ENCODE assay signal across 29 cellular contexts in the genomic region with DNA sequence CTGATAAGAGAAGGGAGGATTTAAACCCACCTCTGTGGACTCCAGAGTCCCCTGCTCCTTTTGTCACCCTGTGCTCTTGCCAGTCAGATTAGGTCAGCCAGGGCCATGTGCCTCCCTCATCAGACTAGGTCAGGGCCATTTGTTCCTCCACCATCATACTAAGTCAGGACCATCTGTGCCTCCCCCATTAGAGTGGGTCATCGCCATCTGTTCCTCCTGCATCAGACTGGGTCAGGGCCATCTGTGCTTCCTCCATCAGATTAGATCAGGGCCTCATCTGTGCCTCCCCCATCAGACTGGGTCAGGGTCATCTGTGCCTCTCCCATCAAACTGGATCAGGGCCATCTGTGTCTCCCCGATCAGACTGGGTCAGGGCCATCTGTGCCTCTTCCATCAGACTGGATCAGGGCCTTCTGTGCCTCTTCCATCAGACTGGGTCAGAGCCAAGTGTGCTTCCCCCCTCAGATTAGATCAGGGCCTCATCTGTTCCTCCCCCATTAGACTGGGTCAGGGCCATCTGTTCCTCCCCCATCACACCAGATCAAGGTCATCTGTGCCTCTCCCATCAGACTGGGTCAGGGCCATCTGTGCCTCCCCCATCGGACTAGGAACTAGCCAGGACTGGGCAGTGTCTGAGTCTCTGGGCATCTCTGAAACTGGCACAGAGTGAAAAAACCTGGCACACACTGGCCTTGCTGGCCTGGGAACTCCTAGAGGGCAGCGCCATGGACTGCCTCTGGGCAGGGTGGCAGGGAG. TPM values are rescaled to one million over a fixed set of nuclear protein-coding genes. Genes with fewer than 3 reads are reported as not detected.
"Had no signal": no experiment of that assay in that cellular context is flagged by ENCODE, and none has a peak within 500 bp of the region (broad histone marks: within the 10 kb centered on the region; RNA-seq: fewer than 3 reads in every experiment).

No MANE protein-coding gene starts in this region.

- H3K27me3 ChIP-seq: cardiac muscle cell had no signal

- H3K4me1 ChIP-seq: adrenal gland, left lung, lower lobe of right lung, prostate gland, spleen had no signal

- H3K36me3 Mint-ChIP-seq: activated naive CD8-positive, alpha-beta T cell treated with anti-CD3 and anti-CD28 coated beads for 36 hours; brain; naive thymus-derived CD8-positive, alpha-beta T cell had no signal

- H3K27ac Mint-ChIP-seq: activated B cell treated with CpG ODN at 0.5 μM for 24 hours; activated naive CD8-positive, alpha-beta T cell treated with anti-CD3 and anti-CD28 coated beads for 36 hours; activated T-cell treated with anti-CD3 and anti-CD28 coated beads, Interleukin-2, amount 50 U/mL, for 72 hours; T-helper 2 cell treated with Interferon-gamma antibody and Interleukin-4, amounts not matched to agents 5 μg/mL and 100 μg/mL, for 36 hours had no signal

- H3K36me3 ChIP-seq: adrenal gland, cardiac muscle cell, heart right ventricle, left lung, lower lobe of right lung, prostate gland, spleen, suprapubic skin, tibial artery had no signal

- DNase-seq: activated B cell treated with CpG ODN at 0.5 μM for 24 hours; activated CD4-positive, alpha-beta T cell treated with anti-CD3 and anti-CD28 coated beads, Interleukin-2, amount 50 U/mL, for 1 hour; activated naive CD4-positive, alpha-beta T cell; activated naive CD8-positive, alpha-beta T cell treated with anti-CD3 and anti-CD28 coated beads for 36 hours; activated T-cell treated with anti-CD3 and anti-CD28 coated beads for 4 hours; activated T-cell treated with anti-CD3 and anti-CD28 coated beads, Interleukin-2, amount 50 U/mL, for 72 hours; adrenal gland; heart right ventricle; kidney glomerular epithelial cell; mesenchymal stem cell; naive thymus-derived CD8-positive, alpha-beta T cell; retina; spleen; stimulated activated naive CD4-positive, alpha-beta T cell; T-helper 1 cell; tibial artery had no signal

- H3K4me3 Mint-ChIP-seq: activated B cell treated with CpG ODN at 0.5 μM for 24 hours; activated naive CD8-positive, alpha-beta T cell treated with anti-CD3 and anti-CD28 coated beads for 36 hours; activated T-cell treated with anti-CD3 and anti-CD28 coated beads, Interleukin-2, amount 50 U/mL, for 72 hours; brain; naive thymus-derived CD8-positive, alpha-beta T cell; T-helper 2 cell treated with Interferon-gamma antibody and Interleukin-4, amounts not matched to agents 5 μg/mL and 100 μg/mL, for 36 hours had no signal

- H3K4me1 Mint-ChIP-seq: activated B cell treated with CpG ODN at 0.5 μM for 24 hours; activated naive CD8-positive, alpha-beta T cell treated with anti-CD3 and anti-CD28 coated beads for 36 hours; naive thymus-derived CD8-positive, alpha-beta T cell had no signal

- H3K9me3 ChIP-seq: adrenal gland, heart right ventricle, left lung, lower lobe of right lung, prostate gland, spleen, suprapubic skin, tibial artery had no signal

- H3K4me3 ChIP-seq: adrenal gland, cardiac muscle cell, heart right ventricle, left lung, lower lobe of right lung, prostate gland, spleen, suprapubic skin, tibial artery had no signal

- H3K27ac ChIP-seq: adrenal gland, cardiac muscle cell, heart right ventricle, left lung, lower lobe of right lung, prostate gland, suprapubic skin, tibial artery had no signal

- H3K9me3 Mint-ChIP-seq: activated B cell treated with CpG ODN at 0.5 μM for 24 hours; activated naive CD8-positive, alpha-beta T cell treated with anti-CD3 and anti-CD28 coated beads for 36 hours; activated T-cell treated with anti-CD3 and anti-CD28 coated beads, Interleukin-2, amount 50 U/mL, for 72 hours; naive thymus-derived CD8-positive, alpha-beta T cell; T-helper 2 cell treated with Interferon-gamma antibody and Interleukin-4, amounts not matched to agents 5 μg/mL and 100 μg/mL, for 36 hours had no signal

- FAIRE-seq: endothelial cell of umbilical vein had no signal

- ATAC-seq: activated T-cell treated with anti-CD3 and anti-CD28 coated beads, Interleukin-2, amount 50 U/mL, for 72 hours; heart right ventricle; left lung; naive thymus-derived CD8-positive, alpha-beta T cell had no signal

RNA-seq across cellular contexts. Expression of a gene that starts 11.5 kb away (rescaled TPM):
- total RNA-seq: activated B cell treated with CpG ODN at 0.5 μM for 24 hours; activated naive CD8-positive, alpha-beta T cell treated with anti-CD3 and anti-CD28 coated beads for 36 hours; activated T-cell treated with anti-CD3 and anti-CD28 coated beads, Interleukin-2, amount 50 U/mL, for 72 hours; adrenal gland; aorta; cardiac muscle cell; endothelial cell of umbilical vein; glomerular endothelial cell; heart right ventricle; left lung; lower lobe of right lung; naive thymus-derived CD8-positive, alpha-beta T cell; osteocyte; prostate gland; spleen; suprapubic skin; ureter had no signal
- polyA plus RNA-seq: adrenal gland; aorta; cardiac muscle cell; endothelial cell of umbilical vein; esophagus; heart right ventricle; naive thymus-derived CD8-positive, alpha-beta T cell; spleen had no signal
